Comparison of ENCODE assay signal across 23 cellular contexts in genomic region chr1:29342351-29342750, GRCh38.
"Had no signal": no experiment of that assay in that cellular context is flagged by ENCODE, and none has a peak within 500 bp of the region (broad histone marks: within the 10 kb centered on the region; RNA-seq: fewer than 3 reads in every experiment).

No MANE protein-coding gene starts in this region.

- H3K4me3 Mint-ChIP-seq: activated B cell treated with CpG ODN at 0.5 μM for 24 hours; activated CD4-positive, alpha-beta T cell treated with anti-CD3 and anti-CD28 coated beads for 36 hours; activated naive CD8-positive, alpha-beta T cell; activated T-cell treated with anti-CD3 and anti-CD28 coated beads, Interleukin-2, amount 50 U/mL, for 24 hours; central memory CD8-positive, alpha-beta T cell; naive thymus-derived CD8-positive, alpha-beta T cell; neural progenitor cell had no signal

- H3K36me3 Mint-ChIP-seq: activated naive CD8-positive, alpha-beta T cell; neural progenitor cell had no signal

- H3K9me3 Mint-ChIP-seq: activated B cell treated with CpG ODN at 0.5 μM for 24 hours; activated T-cell treated with anti-CD3 and anti-CD28 coated beads, Interleukin-2, amount 50 U/mL, for 24 hours; activated T-helper 2 cell treated with anti-CD3 and anti-CD28 coated beads, Interferon-gamma antibody, Interleukin-2, Interleukin-4, amounts not matched to agents 10 μg/mL and 5 μg/mL and 100 μg/mL, durations not matched to agents 14 hours and 24 hours and 36 hours; central memory CD8-positive, alpha-beta T cell had no signal

- ATAC-seq: activated CD4-positive, alpha-beta T cell treated with anti-CD3 and anti-CD28 coated beads for 36 hours; left lobe of liver; naive thymus-derived CD8-positive, alpha-beta T cell had no signal

- H3K4me1 Mint-ChIP-seq: activated B cell treated with CpG ODN at 0.5 μM for 24 hours; activated CD4-positive, alpha-beta T cell treated with anti-CD3 and anti-CD28 coated beads for 36 hours; central memory CD8-positive, alpha-beta T cell had no signal

- DNase-seq: activated B cell treated with CpG ODN at 0.5 μM for 24 hours; activated CD4-positive, alpha-beta T cell treated with anti-CD3 and anti-CD28 coated beads for 36 hours; activated CD4-positive, alpha-beta T cell treated with anti-CD3 and anti-CD28 coated beads, Interleukin-2, amount 50 U/mL, for 4 hours; activated CD8-positive, alpha-beta memory T cell treated with anti-CD3 and anti-CD28 coated beads for 24 hours; activated CD8-positive, alpha-beta memory T cell treated with anti-CD3 and anti-CD28 coated beads, Interleukin-2, amount 50 U/mL, for 4 hours; activated naive CD4-positive, alpha-beta T cell; activated T-cell treated with anti-CD3 and anti-CD28 coated beads, Interleukin-2, amount 50 U/mL, for 24 hours; adrenal gland; cortex of kidney; effector CD4-positive, alpha-beta T cell; erythroblast; naive thymus-derived CD8-positive, alpha-beta T cell; stimulated activated CD4-positive, alpha-beta T cell treated with anti-CD3 and anti-CD28 coated beads, Interleukin-4, amount 100 ng/mL, for 24 hours; stimulated activated naive CD4-positive, alpha-beta T cell treated with Interleukin-2 at 50 U/mL for 16 hours; T-helper 1 cell; T-helper 9 cell; upper lobe of left lung had no signal

- H3K27ac Mint-ChIP-seq: activated B cell treated with CpG ODN at 0.5 μM for 24 hours; activated CD4-positive, alpha-beta T cell treated with anti-CD3 and anti-CD28 coated beads for 36 hours; activated naive CD8-positive, alpha-beta T cell; activated T-cell treated with anti-CD3 and anti-CD28 coated beads, Interleukin-2, amount 50 U/mL, for 24 hours; activated T-helper 2 cell treated with anti-CD3 and anti-CD28 coated beads, Interferon-gamma antibody, Interleukin-2, Interleukin-4, amounts not matched to agents 10 μg/mL and 5 μg/mL and 100 μg/mL, durations not matched to agents 14 hours and 24 hours and 36 hours; neural progenitor cell; progenitor cell of endocrine pancreas had no signal
